ENCODE assay signal across 14 cellular contexts in genomic region chr2:108776475-108776874, GRCh38. TPM values are rescaled to one million over a fixed set of nuclear protein-coding genes. Genes with fewer than 3 reads are reported as not detected.
DNase-seq lines count a peak whose midpoint lies in the region; ATAC-seq and TF ChIP-seq lines count a peak whose summit lies in the region.
"Had no signal": no experiment of that assay in that cellular context is flagged by ENCODE, and none has a peak within 500 bp of the region (broad histone marks: within the 10 kb centered on the region; RNA-seq: fewer than 3 reads in every experiment).

No MANE protein-coding gene starts in this region.

- intact Hi-C loops in naive thymus-derived CD4-positive, alpha-beta T cell (cut with micrococcal nuclease) = no loop called here
- intact Hi-C loops in breast epithelium (cut with DNase I; ENCODE audit: low total_unique reads) = no loop called here

- no peak for TF ChIP-seq POLR2A in breast epithelium (IDR thresholded peaks at IDR 0.05)

- peak overlapping the region; percentile 61 for H3K27ac Mint-ChIP-seq in activated T-cell treated with anti-CD3 and anti-CD28 coated beads, Interleukin-2, amount 50 U/mL, for 24 hours
- peak overlapping the region in 5 of 9 donors; percentile 5 to 79 (median 22) for H3K27ac Mint-ChIP-seq in naive thymus-derived CD4-positive, alpha-beta T cell
- H3K27ac Mint-ChIP-seq in CD8-positive, alpha-beta memory T cell = peak overlapping the region in 3 of 8 donors; percentile 58 to 88 (median 71)

- POLR2A ChIA-PET in naive thymus-derived CD4-positive, alpha-beta T cell (lab: Charles Lee) = interaction anchor here (1.1 kb wide), 1 partner anchor 9 kb away, joined by 3 read pairs; no protein-coding TSS in a partner anchor
- POLR2A ChIA-PET in CD8-positive, alpha-beta memory T cell (lab: Charles Lee) = no interaction called here

- H3K27ac ChIP-seq in naive thymus-derived CD4-positive, alpha-beta T cell (ENCODE audit: low read depth, low read length) = no peak overlapping the region
- no peak overlapping the region for H3K27ac ChIP-seq in breast epithelium
- no peak overlapping the region for H3K27ac ChIP-seq in CD8-positive, alpha-beta memory T cell (ENCODE audit: low read depth, low read length)

- no peak overlapping the region for H3K4me3 ChIP-seq in naive thymus-derived CD4-positive, alpha-beta T cell (ENCODE audit: low read length)
- H3K4me3 ChIP-seq in breast epithelium = no peak overlapping the region
- H3K4me3 ChIP-seq in CD8-positive, alpha-beta memory T cell (ENCODE audit: low read length) = no peak overlapping the region

- no peak for TF ChIP-seq CTCF in breast epithelium (IDR thresholded peaks at IDR 0.05)

- peaks cover 95% of the 10 kb centered on the region for H3K36me3 Mint-ChIP-seq in activated T-cell treated with anti-CD3 and anti-CD28 coated beads, Interleukin-2, amount 50 U/mL, for 24 hours (ENCODE audit: low read depth)
- peaks cover 38% of the 10 kb centered on the region for H3K36me3 Mint-ChIP-seq in activated T-cell treated with anti-CD3 and anti-CD28 coated beads, Interleukin-2, amount 50 U/mL, for 4 hours (ENCODE audit: insufficient read depth)
- peaks cover 7 to 37% (median 21%) of the 10 kb centered on the region in 5 donors for H3K36me3 Mint-ChIP-seq in naive thymus-derived CD4-positive, alpha-beta T cell
- H3K36me3 Mint-ChIP-seq in CD8-positive, alpha-beta memory T cell = peaks cover 8 to 86% (median 25%) of the 10 kb centered on the region in 3 donors

- H3K27me3 ChIP-seq in naive thymus-derived CD4-positive, alpha-beta T cell (ENCODE audit: control insufficient read depth in 2 of 2, insufficient read depth in 2 of 2, low read length in 2 of 2) = no peaks in the 10 kb centered on the region
- H3K27me3 ChIP-seq in breast epithelium = no peaks in the 10 kb centered on the region
- H3K27me3 ChIP-seq in CD8-positive, alpha-beta memory T cell (ENCODE audit: insufficient read depth, low read length, poor library complexity, severe bottlenecking) = no peaks in the 10 kb centered on the region

- no peaks in the 10 kb centered on the region for H3K4me1 Mint-ChIP-seq in activated T-cell treated with anti-CD3 and anti-CD28 coated beads, Interleukin-2, amount 50 U/mL, for 24 hours (ENCODE audit: low read depth)
- H3K4me1 Mint-ChIP-seq in activated T-cell treated with anti-CD3 and anti-CD28 coated beads, Interleukin-2, amount 50 U/mL, for 4 hours (ENCODE audit: low read depth) = no peaks in the 10 kb centered on the region
- H3K4me1 Mint-ChIP-seq in naive thymus-derived CD4-positive, alpha-beta T cell = peaks cover 0 to 12% (median 0%) of the 10 kb centered on the region in 7 donors
- H3K4me1 Mint-ChIP-seq in CD8-positive, alpha-beta memory T cell = peaks cover 0 to 4% (median 2%) of the 10 kb centered on the region in 3 donors

- H3K4me1 ChIP-seq in naive thymus-derived CD4-positive, alpha-beta T cell (ENCODE audit: control insufficient read depth in 2 of 2, insufficient read depth in 2 of 2, low read length in 2 of 2) = no peaks in the 10 kb centered on the region
- no peaks in the 10 kb centered on the region for H3K4me1 ChIP-seq in breast epithelium
- H3K4me1 ChIP-seq in CD8-positive, alpha-beta memory T cell (ENCODE audit: insufficient read depth, low read length) = no peaks in the 10 kb centered on the region

- DNase-seq in activated T-cell treated with anti-CD3 and anti-CD28 coated beads, Interleukin-2, amount 50 U/mL, for 24 hours = no peak
- DNase-seq in activated T-cell treated with anti-CD3 and anti-CD28 coated beads, Interleukin-2, amount 50 U/mL, for 4 hours = no peak
- DNase-seq in naive thymus-derived CD4-positive, alpha-beta T cell = no peak
- no peak for DNase-seq in NCI-H2227 treated with DMSO at 0.1 percent for 48 hours (lab: John Stamatoyannopoulos, UW)
- DNase-seq in breast epithelium (ENCODE audit: low spot score in 2 of 2) = no peak
- DNase-seq in CD8-positive, alpha-beta memory T cell = no peak
- DNase-seq: 8988T; amniotic stem cell; DMS 273 treated with DMSO at 0.1 percent for 48 hours; left colon; NCI-H1436 treated with DMSO at 0.1 percent for 48 hours; stimulated activated naive CD4-positive, alpha-beta T cell treated with Interleukin-2 at 50 U/mL for 16 hours had no signal

- peaks cover 14 to 52% (median 23%) of the 10 kb centered on the region in 3 experiments for H3K36me3 ChIP-seq in naive thymus-derived CD4-positive, alpha-beta T cell (ENCODE audit: control insufficient read depth in 2 of 3, insufficient read depth in 3 of 3, low read length in 3 of 3)
- H3K36me3 ChIP-seq in breast epithelium = no peaks in the 10 kb centered on the region
- H3K36me3 ChIP-seq in CD8-positive, alpha-beta memory T cell (ENCODE audit: insufficient read depth, low read length) = peaks cover 25% of the 10 kb centered on the region

- no peaks in the 10 kb centered on the region for H3K27me3 Mint-ChIP-seq in activated T-cell treated with anti-CD3 and anti-CD28 coated beads, Interleukin-2, amount 50 U/mL, for 24 hours
- H3K27me3 Mint-ChIP-seq in activated T-cell treated with anti-CD3 and anti-CD28 coated beads, Interleukin-2, amount 50 U/mL, for 4 hours (ENCODE audit: low read depth) = no peaks in the 10 kb centered on the region
- no peaks in the 10 kb centered on the region for H3K27me3 Mint-ChIP-seq in naive thymus-derived CD4-positive, alpha-beta T cell
- no peaks in the 10 kb centered on the region for H3K27me3 Mint-ChIP-seq in CD8-positive, alpha-beta memory T cell

- no peak for ATAC-seq in activated T-cell treated with anti-CD3 and anti-CD28 coated beads, Interleukin-2, amount 50 U/mL, for 4 hours
- peak; percentile 81 for ATAC-seq in GM21723 (IDR thresholded peaks at IDR 0.05; ENCODE audit: unreplicated experiment)
- peak; percentile 53 for ATAC-seq in HG03280 (IDR thresholded peaks at IDR 0.05; ENCODE audit: unreplicated experiment)
- ATAC-seq in naive thymus-derived CD4-positive, alpha-beta T cell = no peak
- ATAC-seq: left colon had no signal

- CTCF ChIA-PET in naive thymus-derived CD4-positive, alpha-beta T cell (lab: Charles Lee) = no interaction called here
- CTCF ChIA-PET in CD8-positive, alpha-beta memory T cell (lab: Charles Lee) = no interaction called here

- H3K9me3 Mint-ChIP-seq in activated T-cell treated with anti-CD3 and anti-CD28 coated beads, Interleukin-2, amount 50 U/mL, for 24 hours = no peaks in the 10 kb centered on the region
- H3K9me3 Mint-ChIP-seq in activated T-cell treated with anti-CD3 and anti-CD28 coated beads, Interleukin-2, amount 50 U/mL, for 4 hours = no peaks in the 10 kb centered on the region
- no peaks in the 10 kb centered on the region for H3K9me3 Mint-ChIP-seq in naive thymus-derived CD4-positive, alpha-beta T cell
- H3K9me3 Mint-ChIP-seq in CD8-positive, alpha-beta memory T cell = no peaks in the 10 kb centered on the region

- no peaks in the 10 kb centered on the region for H3K9me3 ChIP-seq in naive thymus-derived CD4-positive, alpha-beta T cell (ENCODE audit: control insufficient read depth in 2 of 3, low read length in 3 of 3)
- no peaks in the 10 kb centered on the region for H3K9me3 ChIP-seq in breast epithelium
- H3K9me3 ChIP-seq in CD8-positive, alpha-beta memory T cell (ENCODE audit: low read length) = no peaks in the 10 kb centered on the region

- H3K4me3 Mint-ChIP-seq in activated T-cell treated with anti-CD3 and anti-CD28 coated beads, Interleukin-2, amount 50 U/mL, for 24 hours = no peak overlapping the region
- H3K4me3 Mint-ChIP-seq in activated T-cell treated with anti-CD3 and anti-CD28 coated beads, Interleukin-2, amount 50 U/mL, for 4 hours = no peak overlapping the region
- H3K4me3 Mint-ChIP-seq in naive thymus-derived CD4-positive, alpha-beta T cell = no peak overlapping the region
- no peak overlapping the region for H3K4me3 Mint-ChIP-seq in CD8-positive, alpha-beta memory T cell

RNA-seq across cellular contexts. Expression of gene CCDC138, which starts 10.1 kb away (rescaled TPM):
- total RNA-seq in activated T-cell treated with anti-CD3 and anti-CD28 coated beads, Interleukin-2, amount 50 U/mL, for 4 hours = 10 to 100 TPM; 12.6 to 14.4 (median 12.7) TPM
- 10 to 100 TPM in 1 of 5 experiments, 1 to 10 TPM in 4; 2.7 to 10.5 (median 7.5) TPM for total RNA-seq in naive thymus-derived CD4-positive, alpha-beta T cell
- polyA plus RNA-seq in naive thymus-derived CD4-positive, alpha-beta T cell = 1 to 10 TPM; 5.7 to 7.3 TPM
- total RNA-seq in breast epithelium = 10 to 100 TPM in 1 of 3 donors, 1 to 10 TPM in 2; 2.1 to 13.5 (median 5.2) TPM
- total RNA-seq in CD8-positive, alpha-beta memory T cell = 10 to 100 TPM; 12.8 to 16.2 TPM
- polyA plus RNA-seq in CD8-positive, alpha-beta memory T cell = 4.4 TPM

RNA-seq across cellular contexts. Expression of gene RANBP2, which starts 57.2 kb away (rescaled TPM):
- total RNA-seq in activated T-cell treated with anti-CD3 and anti-CD28 coated beads, Interleukin-2, amount 50 U/mL, for 4 hours = 10 to 100 TPM; 72.3 to 84.8 (median 81.1) TPM
- total RNA-seq in naive thymus-derived CD4-positive, alpha-beta T cell = 100 to 1,000 TPM in 2 of 5 experiments, 10 to 100 TPM in 3; 63.4 to 118 (median 88.6) TPM
- 10 to 100 TPM; 15.2 to 19.1 TPM for polyA plus RNA-seq in naive thymus-derived CD4-positive, alpha-beta T cell
- total RNA-seq in breast epithelium = 100 to 1,000 TPM in 1 of 3 donors, 10 to 100 TPM in 2; 78.1 to 131 (median 91.1) TPM
- total RNA-seq in CD8-positive, alpha-beta memory T cell = 10 to 100 TPM; 76.5 to 83.4 TPM
- polyA plus RNA-seq in CD8-positive, alpha-beta memory T cell = 12.7 TPM

Comparison
In these comparisons a context has a peak if more than half of its experiments do, and no peak if none do; other contexts are left out.
1. ATAC-seq: peak in GM21723 (single experiment) and HG03280 (single experiment); none in activated T-cell treated with anti-CD3 and anti-CD28 coated beads, Interleukin-2, amount 50 U/mL, for 4 hours (0 of 2) and naive thymus-derived CD4-positive, alpha-beta T cell (single experiment).